In the genomic region with DNA sequence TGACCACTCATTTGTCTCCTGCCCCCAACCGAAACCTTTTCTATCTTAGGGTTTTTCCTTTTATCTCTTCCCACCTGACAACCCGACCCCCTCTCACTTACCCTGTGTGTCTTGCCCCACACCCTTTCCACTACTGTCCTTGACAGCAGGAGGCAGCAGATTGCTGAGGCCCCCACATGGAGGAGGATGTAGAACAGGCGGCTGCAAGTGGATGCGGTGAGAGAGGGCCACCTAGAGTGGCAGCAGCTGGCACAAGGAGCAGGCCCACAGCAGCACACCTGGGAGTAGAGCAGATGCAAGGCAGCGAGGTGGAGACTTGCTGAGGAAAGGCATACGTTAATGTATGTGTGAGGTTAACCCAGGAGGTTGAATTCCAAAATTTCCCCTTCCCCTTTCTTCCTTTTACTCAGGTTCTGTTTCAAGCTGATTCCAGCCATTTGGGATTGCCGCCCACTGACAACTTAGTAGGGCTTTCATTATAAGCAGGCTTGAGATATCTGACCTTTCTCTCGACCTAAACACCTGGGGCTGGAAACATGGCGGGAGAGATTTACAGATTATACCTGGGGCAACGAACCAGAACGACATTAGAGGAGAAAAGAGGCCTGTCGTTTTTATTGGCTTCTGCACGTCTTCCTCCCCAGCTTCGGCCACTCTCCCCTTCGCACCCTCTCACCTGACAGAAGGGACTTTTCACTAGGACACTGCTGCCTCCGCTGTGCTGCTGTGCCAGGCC, we compare ENCODE assay signal across 8 cellular contexts.
DNase-seq lines count a peak whose midpoint lies in the region; ATAC-seq lines count a peak whose summit lies in the region.

No MANE protein-coding gene starts in this region.

- DNase-seq in DMS153 (lab: John Stamatoyannopoulos, UW) (peak; percentile 32), DMS153 treated with DMSO at 0.1 percent for 48 hours (lab: John Stamatoyannopoulos, UW; ENCODE audit: unreplicated experiment) (no peak), NCI-H82 treated with DMSO at 0.1 percent for 48 hours (lab: John Stamatoyannopoulos, UW; ENCODE audit: unreplicated experiment) (peak; percentile 48), epithelial cell of prostate (ENCODE audit: low read depth, low spot score) (no peak), HPDE6-E6E7 (ENCODE audit: extremely low spot score) (no peak)

- H3K27me3 Mint-ChIP-seq in stimulated activated memory B cell treated with anti-CD40 and anti-IgM and Interleukin-4, amounts not matched to agents 10 μg/mL and 1 μg/mL and 100 μg/mL, for 72 hours, result no peaks in the 10 kb centered on the region

- no peak overlapping the region for H3K4me3 Mint-ChIP-seq in stimulated activated memory B cell treated with anti-CD40 and anti-IgM and Interleukin-4, amounts not matched to agents 10 μg/mL and 1 μg/mL and 100 μg/mL, for 72 hours

- peaks cover 64% of the 10 kb centered on the region for H3K36me3 Mint-ChIP-seq in stimulated activated memory B cell treated with anti-CD40 and anti-IgM and Interleukin-4, amounts not matched to agents 10 μg/mL and 1 μg/mL and 100 μg/mL, for 72 hours

- ATAC-seq in stimulated activated memory B cell treated with anti-CD40 and anti-IgM and Interleukin-4, amounts not matched to agents 10 μg/mL and 1 μg/mL and 100 μg/mL, for 72 hours, result no peak
- no peak for ATAC-seq in GM18870 (IDR thresholded peaks at IDR 0.05; ENCODE audit: unreplicated experiment)
- no peak for ATAC-seq in HG03442 (IDR thresholded peaks at IDR 0.05; ENCODE audit: unreplicated experiment)

- peaks cover 58% of the 10 kb centered on the region for H3K4me1 Mint-ChIP-seq in stimulated activated memory B cell treated with anti-CD40 and anti-IgM and Interleukin-4, amounts not matched to agents 10 μg/mL and 1 μg/mL and 100 μg/mL, for 72 hours

- peak overlapping the region; percentile 89 for H3K27ac ChIP-seq in epithelial cell of prostate

- no peaks in the 10 kb centered on the region for H3K9me3 Mint-ChIP-seq in stimulated activated memory B cell treated with anti-CD40 and anti-IgM and Interleukin-4, amounts not matched to agents 10 μg/mL and 1 μg/mL and 100 μg/mL, for 72 hours

- H3K27ac Mint-ChIP-seq in stimulated activated memory B cell treated with anti-CD40 and anti-IgM and Interleukin-4, amounts not matched to agents 10 μg/mL and 1 μg/mL and 100 μg/mL, for 72 hours, result peak overlapping the region; percentile 90

Comparison
In these comparisons a context has a peak if more than half of its experiments do, and no peak if none do; other contexts are left out.
1. DNase-seq: peak in DMS153 (single experiment) and NCI-H82 treated with DMSO at 0.1 percent for 48 hours (single experiment); none in DMS153 treated with DMSO at 0.1 percent for 48 hours (single experiment), epithelial cell of prostate (single experiment) and HPDE6-E6E7 (single experiment).